ENCODE assay signal across 8 cellular contexts in the genomic region with DNA sequence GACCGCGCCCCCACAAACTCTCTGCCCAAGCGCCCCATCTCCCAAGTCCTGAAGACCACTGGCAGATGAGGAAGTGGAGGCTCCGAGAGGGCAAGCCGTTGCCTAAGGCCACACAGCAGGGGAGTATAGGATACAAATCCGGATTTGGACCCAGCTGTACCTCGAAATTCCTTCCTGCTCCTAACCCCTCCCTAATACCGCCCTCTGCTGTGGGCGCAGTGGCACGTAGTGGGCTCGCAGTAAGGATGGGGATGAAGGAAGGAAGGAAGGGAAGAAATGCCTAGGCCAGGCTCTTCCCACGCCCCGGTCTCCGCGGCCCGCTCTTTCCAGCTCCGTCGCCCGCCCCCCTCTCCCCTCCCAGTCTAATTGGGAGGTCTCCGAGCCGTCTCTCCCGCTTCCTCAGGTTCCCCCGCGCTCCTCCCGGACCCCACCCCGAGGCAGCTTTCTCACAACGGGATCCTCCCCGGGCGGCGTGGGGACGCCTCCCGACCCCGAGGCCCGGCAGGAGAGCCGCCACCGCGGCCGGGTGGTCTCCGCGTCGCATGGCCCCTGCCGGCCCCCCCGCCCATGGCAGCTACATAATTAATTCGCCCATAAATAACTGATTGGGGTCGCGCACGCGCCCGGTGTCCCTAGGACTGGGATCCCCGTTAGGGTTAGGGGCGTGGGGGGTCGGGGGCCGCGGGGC.
A peak's percentile ranks its signal among the peaks of the same experiment; 100 is the strongest.
DNase-seq lines count a peak whose midpoint lies in the region; ATAC-seq and TF ChIP-seq lines count a peak whose summit lies in the region.

No MANE protein-coding gene starts in this region.

- intact Hi-C loops in body of pancreas (cut with DNase I) (no loop called here), left lung (cut with DNase I) (loop anchor here in 1 of 2 donors (5.0 kb wide), 1 partner anchor 305 kb away; the partner anchor contains the start of gene IER5L), testis (cut with DNase I; ENCODE audit: low total_unique reads) (loop anchor here (10.0 kb wide), 1 partner anchor 337 kb away; no protein-coding TSS in a partner anchor)

- peak overlapping the region in 1 of 2 donors; percentile 25 for H3K4me3 ChIP-seq in body of pancreas
- peak overlapping the region; percentile 39 to 40 for H3K4me3 ChIP-seq in left lung
- H3K4me3 ChIP-seq in testis = peak overlapping the region; percentile 50 to 70

- no peaks in the 10 kb centered on the region for H3K27me3 ChIP-seq in body of pancreas
- H3K27me3 ChIP-seq in left lung = no peaks in the 10 kb centered on the region
- no peaks in the 10 kb centered on the region for H3K27me3 ChIP-seq in testis

- H3K4me1 Mint-ChIP-seq in activated T-cell treated with anti-CD3 and anti-CD28 coated beads, Interleukin-2, amount 50 U/mL, for 4 hours (ENCODE audit: low read depth) = peaks cover 30% of the 10 kb centered on the region

- peaks cover 67% of the 10 kb centered on the region for H3K4me1 ChIP-seq in body of pancreas
- peaks cover 38 to 71% of the 10 kb centered on the region in 2 donors for H3K4me1 ChIP-seq in left lung
- peaks cover 75% of the 10 kb centered on the region for H3K4me1 ChIP-seq in testis

- WGBS in body of pancreas, 2 donors = 11 to 14% methylated on average over 38 to 52 of the region's 54 CpGs
- 2 to 7% methylated on average over 29 to 47 of the region's 54 CpGs for WGBS in testis, 2 donors

- TF ChIP-seq POLR2A in body of pancreas (IDR thresholded peaks at IDR 0.05) (no peak), testis (IDR thresholded peaks at IDR 0.05) (no peak)

- TF ChIP-seq CTCF in body of pancreas (IDR thresholded peaks at IDR 0.05) = peak in 1 of 7 experiments; percentile 22
- no peak for TF ChIP-seq CTCF in left lung (IDR thresholded peaks at IDR 0.05)
- TF ChIP-seq CTCF in testis (IDR thresholded peaks at IDR 0.05) = no peak

- H3K36me3 ChIP-seq in body of pancreas (replicated peaks in 1 of 2; ENCODE audit: insufficient read depth in 1 of 2, low read depth in 2 of 2) = no peaks in the 10 kb centered on the region
- no peaks in the 10 kb centered on the region for H3K36me3 ChIP-seq in left lung
- H3K36me3 ChIP-seq in testis (ENCODE audit: low read depth, missing control alignments) = no peaks in the 10 kb centered on the region

- no peaks in the 10 kb centered on the region for H3K36me3 Mint-ChIP-seq in activated T-cell treated with anti-CD3 and anti-CD28 coated beads, Interleukin-2, amount 50 U/mL, for 4 hours (ENCODE audit: insufficient read depth)

- H3K27ac ChIP-seq in body of pancreas = peak overlapping the region; percentile 100
- peak overlapping the region; percentile 94 to 100 for H3K27ac ChIP-seq in left lung
- peak overlapping the region; percentile 97 to 99 for H3K27ac ChIP-seq in testis

- no peak for ATAC-seq in activated T-cell treated with anti-CD3 and anti-CD28 coated beads, Interleukin-2, amount 50 U/mL, for 4 hours
- peak; percentile 0 for ATAC-seq in body of pancreas
- ATAC-seq in left lung = peak; percentile 23
- ATAC-seq in GM19395 (IDR thresholded peaks at IDR 0.05; ENCODE audit: unreplicated experiment) = no peak

- no peak for DNase-seq in activated T-cell treated with anti-CD3 and anti-CD28 coated beads, Interleukin-2, amount 50 U/mL, for 4 hours
- no peak for DNase-seq in activated T-cell treated with anti-CD3 and anti-CD28 coated beads, Interleukin-2, amount 50 U/mL, for 1 hour
- DNase-seq in body of pancreas = peak in 2 of 4 donors; percentile 40 to 51
- peak in 1 of 2 donors; percentile 83 for DNase-seq in left lung
- no peak for DNase-seq in testis
- DNase-seq in T1000 (lab: John Stamatoyannopoulos, UW) = no peak
- DNase-seq in AG08396 (ENCODE audit: low spot score) = no peak

- no peaks in the 10 kb centered on the region for H3K9me3 Mint-ChIP-seq in activated T-cell treated with anti-CD3 and anti-CD28 coated beads, Interleukin-2, amount 50 U/mL, for 4 hours

- H3K4me3 Mint-ChIP-seq in activated T-cell treated with anti-CD3 and anti-CD28 coated beads, Interleukin-2, amount 50 U/mL, for 4 hours = peak overlapping the region; percentile 64

- no peaks in the 10 kb centered on the region for H3K27me3 Mint-ChIP-seq in activated T-cell treated with anti-CD3 and anti-CD28 coated beads, Interleukin-2, amount 50 U/mL, for 4 hours (ENCODE audit: low read depth)

- H3K9me3 ChIP-seq in body of pancreas (no peaks in the 10 kb centered on the region), left lung (no peaks in the 10 kb centered on the region), testis (no peaks in the 10 kb centered on the region)

Comparison
In these comparisons a context has a peak if more than half of its experiments do, and no peak if none do; other contexts are left out.
1. ATAC-seq: peak in body of pancreas (single experiment) and left lung (single experiment); none in activated T-cell treated with anti-CD3 and anti-CD28 coated beads, Interleukin-2, amount 50 U/mL, for 4 hours (0 of 2) and GM19395 (single experiment).
2. Peak in every context shown above with its lines, with median percentiles within 50 percentile points of each other: H3K27ac ChIP-seq.